Comparison of ENCODE assay signal across 8 cellular contexts in the genomic region with DNA sequence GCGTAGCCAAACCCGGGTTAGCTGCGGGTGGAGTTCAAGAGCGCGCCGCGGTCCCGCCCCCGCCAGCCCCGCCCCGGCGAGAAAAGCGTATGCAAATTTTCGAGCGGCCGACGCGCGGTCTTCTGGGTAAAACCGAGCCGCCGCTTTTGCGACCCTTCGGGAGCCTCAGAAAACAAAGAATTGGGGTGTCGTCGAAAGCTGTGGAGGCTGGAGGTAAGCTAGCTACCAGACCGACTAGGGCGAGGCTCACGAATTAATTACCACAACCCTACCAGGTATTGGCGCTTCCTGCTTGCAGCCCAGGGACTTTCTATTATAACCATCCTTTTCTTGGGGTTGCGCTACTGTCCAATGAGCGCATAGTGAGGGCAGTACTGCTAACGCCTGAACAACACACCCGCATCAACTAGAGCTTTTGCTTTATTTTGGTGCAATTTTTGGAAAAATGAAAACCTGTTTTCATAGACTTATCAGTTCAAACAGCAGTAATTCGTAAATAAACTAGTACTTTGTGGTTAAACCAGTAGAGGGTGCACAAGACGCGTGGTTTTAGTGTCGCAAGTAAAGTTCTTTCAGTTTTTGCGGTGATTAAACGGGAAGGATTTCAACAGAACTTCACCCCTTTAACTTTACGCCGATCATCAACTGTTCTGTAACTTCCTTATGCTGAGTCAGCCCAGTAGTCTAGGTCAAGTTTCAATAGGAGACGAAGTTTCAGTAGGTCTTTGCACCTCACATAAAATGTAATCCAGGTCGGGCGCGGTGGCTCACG. TPM values are rescaled to one million over a fixed set of nuclear protein-coding genes. Genes with fewer than 3 reads are reported as not detected.
DNase-seq lines count a peak whose midpoint lies in the region; ATAC-seq and TF ChIP-seq lines count a peak whose summit lies in the region.

A gene (plus strand): TSS at position 318 of the 772 bp plus-strand sequence.

- peak within 1 kb of the TSS; percentile 84 for H3K9ac ChIP-seq in mucosa of stomach (ENCODE audit: low read length)

- 1% methylated on average over 47 of the region's 47 CpGs for WGBS in esophagus, 2 donors

- peak; percentile 70 for ATAC-seq in GM21515 (IDR thresholded peaks at IDR 0.05; ENCODE audit: unreplicated experiment)

- H2AFZ ChIP-seq in OCI-LY7 (ENCODE audit: low read length): peak within 1 kb of the TSS; percentile 80

- peaks cover 25% of the 10 kb centered on the region for H3K36me3 ChIP-seq in OCI-LY7 (ENCODE audit: insufficient read depth, low read length)
- no peaks in the 10 kb centered on the region for H3K36me3 ChIP-seq in esophagus (ENCODE audit: control insufficient read depth in 2 of 2, insufficient read depth in 2 of 2, low read length in 1 of 2)
- H3K36me3 ChIP-seq in mucosa of stomach (ENCODE audit: control insufficient read depth, insufficient read depth, low read length): no peaks in the 10 kb centered on the region

- CTCF ChIA-PET in OCI-LY7 (lab: Charles Lee; ENCODE audit: unreplicated experiment): interaction anchor here (0.6 to 1.7 kb wide), 4 partner anchors 17 to 176 kb away, joined by 3 to 6 read pairs (median 4); no protein-coding TSS in a partner anchor

- H3K9me2 ChIP-seq in OCI-LY7 (ENCODE audit: insufficient read depth, low read length): no peaks in the 10 kb centered on the region

- peak; percentile 94 for DNase-seq in DMS114 treated with DMSO at 0.1 percent for 48 hours (lab: John Stamatoyannopoulos, UW; ENCODE audit: unreplicated experiment)
- DNase-seq in HuH-7 (ENCODE audit: low spot score): peak; percentile 48
- peak; percentile 93 for DNase-seq in OCI-LY7 (ENCODE audit: low spot score)
- DNase-seq in activated T-cell treated with anti-CD3 and anti-CD28 coated beads for 48 hours (ENCODE audit: low read depth): peak; percentile 81
- peak; percentile 62 to 76 for DNase-seq in stimulated activated CD8-positive, alpha-beta memory T cell treated with anti-CD3 and anti-CD28 coated beads, Interleukin-7, amount 100 ng/mL, for 1 hour (ENCODE audit: low read depth in 2 of 2)

- peak within 1 kb of the TSS; percentile 92 for H3K4me3 ChIP-seq in OCI-LY7 (ENCODE audit: low read depth, low read length, poor library complexity, severe bottlenecking)
- H3K4me3 ChIP-seq in esophagus (ENCODE audit: low read depth in 1 of 2, low read length in 2 of 2): peak within 1 kb of the TSS; percentile 84 to 93
- H3K4me3 ChIP-seq in mucosa of stomach (ENCODE audit: low read length): peak within 1 kb of the TSS; percentile 0

- peak within 1 kb of the TSS; percentile 94 for H3K27ac ChIP-seq in OCI-LY7 (ENCODE audit: low read depth, low read length, poor library complexity, severe bottlenecking)
- H3K27ac ChIP-seq in esophagus (ENCODE audit: low read depth in 2 of 2, low read length in 1 of 2): peak within 1 kb of the TSS; percentile 99

- H3K27me3 ChIP-seq in esophagus (ENCODE audit: control insufficient read depth in 1 of 2, insufficient read depth in 2 of 2, low read length in 2 of 2): no peaks in the 10 kb centered on the region
- no peaks in the 10 kb centered on the region for H3K27me3 ChIP-seq in mucosa of stomach (ENCODE audit: control insufficient read depth, insufficient read depth, low read length)

- intact Hi-C loops in OCI-LY7 (cut with micrococcal nuclease; ENCODE audit: unreplicated experiment): loop anchor here (1.0 to 5.0 kb wide), 6 partner anchors 66 to 274 kb away; a partner anchor contains a TSS

- TSS peak; percentile 96 for BruUV-seq in OCI-LY7 (replicated peaks; lab: Mats Ljungman, UMichigan)

- peaks cover 37% of the 10 kb centered on the region for H3K4me1 ChIP-seq in OCI-LY7 (ENCODE audit: insufficient read depth, low read length, poor library complexity, severe bottlenecking)
- peaks cover 0 to 7% of the 10 kb centered on the region in 2 donors for H3K4me1 ChIP-seq in esophagus (ENCODE audit: control insufficient read depth in 2 of 2, insufficient read depth in 2 of 2, low read length in 1 of 2)
- H3K4me1 ChIP-seq in mucosa of stomach (ENCODE audit: control insufficient read depth, insufficient read depth, low read length): no peaks in the 10 kb centered on the region

- peaks cover 15% of the 10 kb centered on the region; the same call in 1 of the 2 replicates for H4K20me1 ChIP-seq in OCI-LY7 (ENCODE audit: insufficient read depth, low read length)

- H3K4me2 ChIP-seq in OCI-LY7 (ENCODE audit: low read length): peak within 1 kb of the TSS; percentile 95

- H3K79me2 ChIP-seq in OCI-LY7 (ENCODE audit: insufficient read depth, low read depth, low read length): peaks cover 50% of the 10 kb centered on the region

- POLR2A ChIA-PET in OCI-LY7 (lab: Charles Lee): interaction anchor here (0.6 to 5.0 kb wide), 24 partner anchors 9 to 241 kb away, joined by 3 to 55 read pairs (median 4); a partner anchor contains a TSS

- TF ChIP-seq CTCF in OCI-LY7 (conservative IDR thresholded peaks at IDR 0.05; ENCODE audit: low read length): peak; percentile 84

- no peaks in the 10 kb centered on the region for H3K9me3 ChIP-seq in OCI-LY7 (ENCODE audit: low read length)
- H3K9me3 ChIP-seq in esophagus (ENCODE audit: control insufficient read depth in 2 of 2, insufficient read depth in 1 of 2, low read depth in 1 of 2, low read length in 1 of 2): no peaks in the 10 kb centered on the region
- no peaks in the 10 kb centered on the region for H3K9me3 ChIP-seq in mucosa of stomach (ENCODE audit: control insufficient read depth, low read length)

RNA-seq across cellular contexts. Expression of the gene that starts here (rescaled TPM):
- not detected in 2 replicates for total RNA-seq in OCI-LY7 (2014; rRNA removed; shearing (Covaris generic))
- total RNA-seq in OCI-LY7 (2022): not detected in 2 replicates
- not detected for polyA plus RNA-seq in esophagus

Comparison
In these comparisons a context has a peak if more than half of its experiments do, and no peak if none do; other contexts are left out.
1. Peak in every context shown above with its lines: DNase-seq, ATAC-seq, H3K4me3 ChIP-seq and H3K27ac ChIP-seq.
2. Peak in DNase-seq, H3K4me3 ChIP-seq, H3K27ac ChIP-seq and H3K4me2 ChIP-seq in OCI-LY7; RNA of the gene not detected or under 1 TPM.
3. H3K4me3 ChIP-seq: peak in every context shown above with its lines; median percentile 92 in OCI-LY7; 88 in esophagus; 0 in mucosa of stomach.